Comparison of ENCODE assay signal across 18 cellular contexts in the genomic region with DNA sequence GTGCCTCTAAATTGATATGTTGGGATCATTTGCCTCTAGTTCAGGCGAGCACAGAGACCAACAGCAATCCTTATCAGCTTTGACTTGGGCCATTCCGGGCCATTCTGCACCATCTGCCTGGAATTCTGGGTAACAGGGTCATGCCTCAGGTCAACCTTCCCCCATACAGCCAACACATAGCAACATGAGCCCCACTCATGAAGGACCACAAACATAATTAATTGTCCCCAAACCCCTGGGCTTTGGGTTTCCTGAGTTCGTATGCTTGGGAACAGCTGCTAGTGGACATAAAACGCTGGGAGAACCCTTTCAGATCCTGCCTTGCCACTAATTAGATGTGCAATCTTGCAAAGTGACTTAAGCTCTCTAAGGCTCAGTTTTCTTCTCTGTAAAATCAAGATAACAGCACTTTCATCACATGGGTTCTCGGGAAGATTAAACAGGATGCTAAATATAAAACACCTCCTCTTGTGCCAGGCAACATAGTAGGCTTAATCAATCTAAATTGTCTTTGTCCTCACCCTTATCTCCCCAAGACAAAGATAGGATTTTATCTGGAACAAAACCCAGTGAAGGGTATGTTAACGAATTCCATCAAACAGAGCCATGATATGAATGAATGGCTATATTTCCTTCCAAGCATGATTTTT.
"Had no signal": no experiment of that assay in that cellular context is flagged by ENCODE, and none has a peak within 500 bp of the region (broad histone marks: within the 10 kb centered on the region; RNA-seq: fewer than 3 reads in every experiment).

No MANE protein-coding gene starts in this region.

- H3K27ac Mint-ChIP-seq: nephron progenitor cell had no signal

- H3K4me1 ChIP-seq: colonic mucosa, gastroesophageal sphincter, upper lobe of right lung had no signal

- DNase-seq: activated CD4-positive, alpha-beta T cell treated with anti-CD3 and anti-CD28 coated beads, Interleukin-2, amount 50 U/mL, for 1 hour; activated CD8-positive, alpha-beta memory T cell treated with anti-CD3 and anti-CD28 coated beads for 24 hours; activated CD8-positive, alpha-beta memory T cell treated with anti-CD3 and anti-CD28 coated beads, Interleukin-2, amount 50 U/mL, for 48 hours; activated effector memory CD4-positive, alpha-beta T cell treated with anti-CD3 and anti-CD28 coated beads, Interleukin-2, amount 50 U/mL, for 16 hours; activated naive CD4-positive, alpha-beta T cell treated with anti-CD3 and anti-CD28 coated beads, Interleukin-2, amount 50 U/mL, for 16 hours; activated T-cell treated with anti-CD3 and anti-CD28 coated beads, Interleukin-2, amount 50 U/mL, for 48 hours; colonic mucosa; mammary epithelial cell; nephron progenitor cell; spleen; stimulated activated naive CD4-positive, alpha-beta T cell; T-helper 1 cell; T-helper 9 cell; upper lobe of right lung had no signal

- ATAC-seq: activated CD4-positive, CD25-positive, alpha-beta regulatory T cell treated with anti-CD3 and anti-CD28 coated beads, Interleukin-2, amount 50 U/mL, for 24 hours; gastroesophageal sphincter; upper lobe of right lung had no signal

- H3K9me3 Mint-ChIP-seq: central memory CD8-positive, alpha-beta T cell; nephron progenitor cell had no signal

- H3K27me3 Mint-ChIP-seq: central memory CD8-positive, alpha-beta T cell had no signal

- H3K4me3 Mint-ChIP-seq: central memory CD8-positive, alpha-beta T cell; nephron progenitor cell had no signal

- H3K36me3 ChIP-seq: ascending aorta, colonic mucosa, gastroesophageal sphincter, spleen, upper lobe of right lung had no signal

- H3K27me3 ChIP-seq: ascending aorta, colonic mucosa, gastroesophageal sphincter, spleen, upper lobe of right lung had no signal

- H3K4me1 Mint-ChIP-seq: central memory CD8-positive, alpha-beta T cell had no signal

- H3K27ac ChIP-seq: ascending aorta, colonic mucosa, gastroesophageal sphincter, spleen, upper lobe of right lung had no signal

- H3K4me3 ChIP-seq: ascending aorta, colonic mucosa, gastroesophageal sphincter, spleen, upper lobe of right lung had no signal

- H3K9me3 ChIP-seq: ascending aorta, colonic mucosa, gastroesophageal sphincter, spleen, upper lobe of right lung had no signal
